17 cellular contexts compared by ENCODE assay signal in the genomic region with DNA sequence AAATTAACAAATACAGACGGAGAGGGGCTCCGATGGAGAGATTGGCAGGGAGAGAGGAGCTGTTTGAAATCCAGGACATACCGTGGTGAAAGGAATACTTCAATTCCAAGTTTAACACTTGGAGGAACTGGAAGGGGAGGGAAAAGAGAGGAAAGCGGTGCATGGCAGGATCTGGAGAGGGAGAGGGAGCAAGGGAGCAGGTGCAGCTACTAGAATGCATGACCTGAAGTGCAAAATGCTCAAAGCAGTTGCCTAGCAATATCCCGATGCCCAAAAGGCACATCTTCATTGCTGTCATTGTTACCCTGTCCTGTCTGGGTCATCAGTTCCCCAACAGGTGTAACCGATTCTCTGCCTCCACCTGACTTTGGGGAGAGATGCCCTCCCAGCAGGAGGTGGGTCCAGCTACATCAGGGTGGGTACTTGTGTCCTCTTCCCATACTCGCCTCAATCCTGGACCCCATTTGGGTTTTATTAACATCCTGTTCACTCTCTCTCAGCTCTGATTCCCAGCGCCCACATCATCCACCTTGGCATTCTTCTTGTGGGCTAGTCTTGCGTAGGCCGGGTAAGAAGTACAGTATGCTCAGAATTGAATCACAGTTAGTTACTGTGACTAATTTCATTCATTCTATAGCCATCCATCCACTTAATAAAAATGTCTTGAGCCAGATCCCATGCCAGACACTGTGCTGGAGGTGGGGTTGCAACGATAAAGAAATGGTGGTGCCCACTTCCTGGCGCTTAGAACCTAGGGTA. TPM values are rescaled to one million over a fixed set of nuclear protein-coding genes. Genes with fewer than 3 reads are reported as not detected.
DNase-seq lines count a peak whose midpoint lies in the region; ATAC-seq lines count a peak whose summit lies in the region.
"Had no signal": no experiment of that assay in that cellular context is flagged by ENCODE, and none has a peak within 500 bp of the region (broad histone marks: within the 10 kb centered on the region; RNA-seq: fewer than 3 reads in every experiment).

No MANE protein-coding gene starts in this region.

- DNase-seq in NCI-H1092 treated with DMSO at 0.1 percent for 48 hours (lab: John Stamatoyannopoulos, UW): peak; percentile 6
- no peak for DNase-seq in NCI-H1092 (lab: John Stamatoyannopoulos, UW)
- peak; percentile 45 for DNase-seq in NCI-H345 (lab: John Stamatoyannopoulos, UW)
- no peak for DNase-seq in midbrain (lab: John Stamatoyannopoulos, UW)
- DNase-seq in NCI-H82 (lab: John Stamatoyannopoulos, UW): no peak
- DNase-seq: 8988T; activated B cell treated with CpG ODN at 0.5 μM for 24 hours; activated CD8-positive, alpha-beta memory T cell treated with anti-CD3 and anti-CD28 coated beads, Interleukin-2, amount 50 U/mL, for 4 hours; activated naive CD4-positive, alpha-beta T cell treated with anti-CD3 and anti-CD28 coated beads, Interleukin-2, amount 50 U/mL, for 16 hours; central memory CD4-positive, alpha-beta T cell; COR-L47; KBM-7; naive thymus-derived CD4-positive, alpha-beta T cell; stimulated activated naive CD4-positive, alpha-beta T cell treated with Interleukin-2 at 50 U/mL for 16 hours had no signal

- peak overlapping the region in 1 of 7 experiments; percentile 14 for H3K4me3 ChIP-seq in skin epidermis

- ATAC-seq in esophagus mucosa (peak; percentile 42), HG03439 (IDR thresholded peaks at IDR 0.05; ENCODE audit: unreplicated experiment) (no peak)
- ATAC-seq: naive thymus-derived CD4-positive, alpha-beta T cell had no signal

- peak overlapping the region in 13 of 21 experiments; percentile 1 to 92 (median 77) for H3K27ac ChIP-seq in skin epidermis

RNA-seq across cellular contexts. Expression of a gene that starts 37.4 kb away (rescaled TPM):
- 208 TPM for total RNA-seq in esophagus mucosa
- total RNA-seq: activated B cell treated with CpG ODN at 0.5 μM for 24 hours; naive thymus-derived CD4-positive, alpha-beta T cell had no signal

Comparison
In these comparisons a context has a peak if more than half of its experiments do, and no peak if none do; other contexts are left out.
1. DNase-seq: peak in NCI-H1092 treated with DMSO at 0.1 percent for 48 hours (single experiment) and NCI-H345 (single experiment); none in NCI-H1092 (single experiment), midbrain (single experiment) and NCI-H82 (single experiment).